Comparison of ENCODE assay signal across 8 cellular contexts in the genomic region with DNA sequence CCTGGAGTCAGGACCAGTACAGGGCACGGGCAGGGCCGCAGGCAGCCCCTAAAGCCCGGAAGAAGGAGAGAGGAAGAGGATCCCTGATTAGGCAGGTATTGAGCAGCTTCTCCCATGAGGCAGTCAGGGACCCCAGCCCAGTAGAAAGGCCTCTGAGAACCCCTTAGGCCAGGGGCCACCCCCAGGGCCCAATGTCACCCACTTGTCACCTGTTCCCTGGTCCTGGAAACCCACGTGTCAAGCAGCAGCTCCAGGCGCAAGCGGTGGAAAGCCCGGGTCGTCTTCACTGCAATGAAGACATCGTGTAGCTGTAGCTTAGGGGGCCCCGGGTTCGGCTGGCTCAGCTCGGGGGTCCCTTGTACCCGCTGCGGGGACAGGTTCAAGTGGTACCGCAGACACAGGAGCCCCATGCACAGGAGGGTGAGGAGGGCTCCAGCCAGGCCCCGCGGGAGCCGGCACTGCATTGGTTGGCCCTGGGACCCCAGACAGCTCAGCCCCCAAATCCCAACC. TPM values are rescaled to one million over a fixed set of nuclear protein-coding genes. Genes with fewer than 3 reads are reported as not detected.
DNase-seq lines count a peak whose midpoint lies in the region; ATAC-seq and TF ChIP-seq lines count a peak whose summit lies in the region.

No MANE protein-coding gene starts in this region.

- no peak for TF ChIP-seq CTCF in endothelial cell (IDR thresholded peaks at IDR 0.05; ENCODE audit: unreplicated experiment)

- peak overlapping the region; percentile 69; the same call in 1 of the 2 replicates for H3K4me3 ChIP-seq in GM08714 (ENCODE audit: low read length)

- H3K36me3 Mint-ChIP-seq in memory B cell (peaks cover 9% of the 10 kb centered on the region), endothelial cell (ENCODE audit: low read depth, unreplicated experiment) (peaks cover 20% of the 10 kb centered on the region)

- H3K4me3 Mint-ChIP-seq in memory B cell, result peak overlapping the region; percentile 98
- no peak overlapping the region for H3K4me3 Mint-ChIP-seq in endothelial cell (ENCODE audit: unreplicated experiment)

- H3K27ac Mint-ChIP-seq in memory B cell (peak overlapping the region; percentile 92), endothelial cell (ENCODE audit: unreplicated experiment) (no peak overlapping the region)

- ATAC-seq in HG02981 (IDR thresholded peaks at IDR 0.05; ENCODE audit: unreplicated experiment), result peak; percentile 8
- peak; percentile 5 for ATAC-seq in memory B cell (ENCODE audit: low read depth)

- DNase-seq in activated T-cell treated with anti-CD3 and anti-CD28 coated beads for 4 hours (peak; percentile 9), memory B cell (ENCODE audit: low spot score in 2 of 2) (peak in 1 of 2 donors; percentile 46), nucleus accumbens (lab: John Stamatoyannopoulos, UW) (no peak), NCI-H345 (lab: John Stamatoyannopoulos, UW) (no peak), endothelial cell (ENCODE audit: low spot score) (no peak), NCI-H1694 (lab: John Stamatoyannopoulos, UW) (no peak)

- H3K4me1 Mint-ChIP-seq in memory B cell (peaks cover 50% of the 10 kb centered on the region), endothelial cell (ENCODE audit: unreplicated experiment) (peaks cover 52% of the 10 kb centered on the region)

- no peaks in the 10 kb centered on the region for H3K27me3 Mint-ChIP-seq in memory B cell
- peaks cover 23% of the 10 kb centered on the region for H3K27me3 Mint-ChIP-seq in endothelial cell (ENCODE audit: unreplicated experiment)

- H3K9me3 Mint-ChIP-seq in memory B cell (no peaks in the 10 kb centered on the region), endothelial cell (ENCODE audit: unreplicated experiment) (no peaks in the 10 kb centered on the region)

RNA-seq across cellular contexts. Expression of gene MFNG, which starts 0.4 kb away (rescaled TPM):
- 75.4 TPM for total RNA-seq in endothelial cell (ENCODE audit: unreplicated experiment)

RNA-seq across cellular contexts. Expression of gene CARD10, which starts 33.4 kb away (rescaled TPM):
- 26.0 TPM for total RNA-seq in endothelial cell (ENCODE audit: unreplicated experiment)

RNA-seq across cellular contexts. Expression of gene ELFN2, which starts 58.5 kb away (rescaled TPM):
- 1.2 TPM for total RNA-seq in endothelial cell (ENCODE audit: unreplicated experiment)
